Comparison of ENCODE assay signal across 11 cellular contexts in the genomic region with DNA sequence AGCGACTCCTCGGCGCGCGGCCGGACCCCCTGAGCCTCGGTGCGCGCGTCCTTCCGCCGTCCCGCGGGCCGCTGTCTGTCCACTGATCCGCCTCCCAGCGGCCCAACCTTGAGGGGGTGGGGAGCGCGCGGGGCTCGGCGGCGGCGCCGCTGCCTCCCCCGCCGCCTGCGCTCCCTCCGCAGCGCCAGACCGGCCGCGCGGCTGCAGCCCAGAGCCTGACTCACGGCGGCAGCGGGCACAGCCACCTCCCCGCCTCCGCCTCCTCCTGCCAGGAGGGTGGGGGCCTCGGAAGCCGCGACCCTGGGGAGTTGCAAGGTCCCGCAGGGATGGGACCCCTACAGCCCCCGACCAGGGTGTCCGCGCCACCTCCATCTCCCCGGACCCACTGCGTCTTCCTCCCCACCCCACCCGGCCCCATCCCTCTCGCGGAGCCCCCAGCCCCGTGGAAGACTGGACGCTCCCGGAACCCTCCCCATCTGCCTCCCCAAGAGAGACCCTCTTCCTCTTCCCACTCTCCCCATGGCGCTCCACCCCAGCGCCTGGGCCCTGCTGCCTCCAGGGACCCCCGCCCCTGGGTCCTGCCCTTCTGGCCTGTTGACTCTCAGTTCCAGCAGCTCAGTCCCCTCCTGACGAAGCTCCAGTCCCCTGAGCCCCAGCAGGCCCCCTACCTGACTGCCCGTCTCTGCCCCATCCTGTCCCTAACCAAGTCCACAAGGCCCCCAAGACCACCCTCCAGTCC. TPM values are rescaled to one million over a fixed set of nuclear protein-coding genes. Genes with fewer than 3 reads are reported as not detected.
DNase-seq lines count a peak whose midpoint lies in the region; ATAC-seq and TF ChIP-seq lines count a peak whose summit lies in the region.
"Had no signal": no experiment of that assay in that cellular context is flagged by ENCODE, and none has a peak within 500 bp of the region (broad histone marks: within the 10 kb centered on the region; RNA-seq: fewer than 3 reads in every experiment).

No MANE protein-coding gene starts in this region.

- H3K27me3 ChIP-seq in suprapubic skin: peaks cover 7% of the 10 kb centered on the region

- peak in 2 of 3 experiments; percentile 49 to 59 for DNase-seq in NCI-H1417 (lab: John Stamatoyannopoulos, UW)
- DNase-seq in NCI-H1417 treated with DMSO at 0.1 percent for 48 hours (lab: John Stamatoyannopoulos, UW): no peak
- peak in 2 of 3 donors; percentile 26 to 31 for DNase-seq in immature natural killer cell
- DNase-seq in suprapubic skin (ENCODE audit: low spot score in 2 of 2): peak in 1 of 2 donors; percentile 74
- no peak for DNase-seq in amygdala (lab: John Stamatoyannopoulos, UW)

- no peak for TF ChIP-seq EP300 in suprapubic skin (IDR thresholded peaks at IDR 0.05)

- peaks cover 69% of the 10 kb centered on the region for H3K4me1 ChIP-seq in suprapubic skin

- H3K9me3 Mint-ChIP-seq in brain (peaks cover 0 to 3% (median 0%) of the 10 kb centered on the region in 5 experiments), immature natural killer cell (no peaks in the 10 kb centered on the region)

- peak overlapping the region; percentile 10 for H3K27ac ChIP-seq in suprapubic skin

- H3K27ac Mint-ChIP-seq in brain (peak overlapping the region in 1 of 5 experiments; percentile 9), immature natural killer cell (no peak overlapping the region)

- H3K4me3 Mint-ChIP-seq in brain (peak overlapping the region; percentile 10 to 71 (median 55)), immature natural killer cell (peak overlapping the region in 4 of 5 donors; percentile 55 to 72 (median 59))

- H3K27me3 Mint-ChIP-seq in brain (peaks cover 32% of the 10 kb centered on the region), immature natural killer cell (ENCODE audit: low read depth in 3 of 3) (peaks cover 3 to 21% (median 10%) of the 10 kb centered on the region in 3 donors)

- H3K4me3 ChIP-seq in suprapubic skin: peak overlapping the region; percentile 53

- no peaks in the 10 kb centered on the region for H3K36me3 Mint-ChIP-seq in brain
- H3K36me3 Mint-ChIP-seq in immature natural killer cell: peaks cover 0 to 5% (median 3%) of the 10 kb centered on the region in 3 donors

- H3K4me1 Mint-ChIP-seq in brain (peaks cover 14% of the 10 kb centered on the region), immature natural killer cell (peaks cover 39 to 52% of the 10 kb centered on the region in 2 donors)

- H3K36me3 ChIP-seq in suprapubic skin: peaks cover 19% of the 10 kb centered on the region

- no peak for TF ChIP-seq POLR2A in suprapubic skin (IDR thresholded peaks at IDR 0.05)

- TF ChIP-seq CTCF in brain (conservative IDR thresholded peaks at IDR 0.05) (no peak), suprapubic skin (IDR thresholded peaks at IDR 0.05) (no peak)

- 36% methylated on average over 5 of the region's 59 CpGs for WGBS in suprapubic skin

- ATAC-seq in GM21717 (IDR thresholded peaks at IDR 0.05; ENCODE audit: unreplicated experiment) (no peak), GM21576 (IDR thresholded peaks at IDR 0.05; ENCODE audit: unreplicated experiment) (no peak)

- H3K9me3 ChIP-seq in suprapubic skin: no peaks in the 10 kb centered on the region

RNA-seq across cellular contexts. Expression of gene IFITM10, which starts 1.2 kb away (rescaled TPM):
- polyA plus RNA-seq in brain (ENCODE audit: insufficient read depth, low read depth, low replicate concordance) (2.3 TPM), immature natural killer cell (under 1 TPM; 0.09 to 0.93 (median 0.39) TPM)
- total RNA-seq in suprapubic skin: 1 to 10 TPM; 2.6 to 7.6 (median 6.9) TPM
- total RNA-seq: A673, SK-MEL-5 had no signal

RNA-seq across cellular contexts. Expression of gene CTSD, which starts 14.5 kb away (rescaled TPM):
- 381 TPM for polyA plus RNA-seq in brain (ENCODE audit: insufficient read depth, low read depth, low replicate concordance)
- 100 to 1,000 TPM; 471 to 795 (median 488) TPM for polyA plus RNA-seq in immature natural killer cell
- total RNA-seq in suprapubic skin: 100 to 1,000 TPM; 319 to 596 (median 469) TPM

RNA-seq across cellular contexts. Expression of gene KRTAP5-6, which starts 52.2 kb away (rescaled TPM):
- polyA plus RNA-seq in brain (ENCODE audit: insufficient read depth, low read depth, low replicate concordance): not detected
- not detected for polyA plus RNA-seq in immature natural killer cell
- total RNA-seq in suprapubic skin: 10 to 100 TPM in 1 of 4 donors, 1 to 10 TPM in 1, not detected in 2; 2.3 to 24.1 TPM
- total RNA-seq: A673, fibroblast of villous mesenchyme, SK-MEL-5 had no signal

Comparison
In these comparisons a context has a peak if more than half of its experiments do, and no peak if none do; other contexts are left out.
1. DNase-seq: peak in NCI-H1417 (2 of 3) and immature natural killer cell (2 of 3); none in NCI-H1417 treated with DMSO at 0.1 percent for 48 hours (single experiment) and amygdala (0 of 56).